In genomic region chr3:113079532-113079931, GRCh38 we compare ENCODE assay signal across 10 cellular contexts.
DNase-seq lines count a peak whose midpoint lies in the region; ATAC-seq and TF ChIP-seq lines count a peak whose summit lies in the region.
"Had no signal": no experiment of that assay in that cellular context is flagged by ENCODE, and none has a peak within 500 bp of the region (broad histone marks: within the 10 kb centered on the region; RNA-seq: fewer than 3 reads in every experiment).

No MANE protein-coding gene starts in this region.

- no peak for TF ChIP-seq CTCF in omental fat pad (IDR thresholded peaks at IDR 0.05)

- ATAC-seq in GM19035 (IDR thresholded peaks at IDR 0.05; ENCODE audit: unreplicated experiment) (peak; percentile 84), HG02763 (IDR thresholded peaks at IDR 0.05; ENCODE audit: unreplicated experiment) (peak; percentile 91), omental fat pad (ENCODE audit: low FRiP score) (no peak)
- ATAC-seq: K562 had no signal

- DNase-seq in RPMI7951 (ENCODE audit: low read depth) = peak; percentile 28
- peak; percentile 11 for DNase-seq in pons (ENCODE audit: low spot score)
- DNase-seq in activated CD8-positive, alpha-beta memory T cell treated with anti-CD3 and anti-CD28 coated beads, Interleukin-2, amount 50 U/mL, for 48 hours = no peak
- no peak for DNase-seq in NCI-H226
- DNase-seq in NCI-H2196 treated with DMSO at 0.1 percent for 48 hours (lab: John Stamatoyannopoulos, UW; ENCODE audit: unreplicated experiment) = no peak
- no peak for DNase-seq in omental fat pad (ENCODE audit: low spot score)
- DNase-seq: activated naive CD4-positive, alpha-beta T cell treated with anti-CD3 and anti-CD28 coated beads, Interleukin-2, amount 10 ng/mL, durations not matched to agents 7 days and 5 days had no signal

Comparison
In these comparisons a context has a peak if more than half of its experiments do, and no peak if none do; other contexts are left out.
1. DNase-seq: peak in RPMI7951 (single experiment) and pons (single experiment); none in activated CD8-positive, alpha-beta memory T cell treated with anti-CD3 and anti-CD28 coated beads, Interleukin-2, amount 50 U/mL, for 48 hours (single experiment), NCI-H226 (single experiment), NCI-H2196 treated with DMSO at 0.1 percent for 48 hours (single experiment) and omental fat pad (single experiment).